19 cellular contexts compared by ENCODE assay signal in genomic region chr16:24572069-24572468, GRCh38. TPM values are rescaled to one million over a fixed set of nuclear protein-coding genes. Genes with fewer than 3 reads are reported as not detected.
DNase-seq lines count a peak whose midpoint lies in the region; ATAC-seq, FAIRE-seq and TF ChIP-seq lines count a peak whose summit lies in the region.
"Had no signal": no experiment of that assay in that cellular context is flagged by ENCODE, and none has a peak within 500 bp of the region (broad histone marks: within the 10 kb centered on the region; RNA-seq: fewer than 3 reads in every experiment).

No MANE protein-coding gene starts in this region.

- H3K23ac ChIP-seq in neuronal stem cell (ENCODE audit: low read depth, low read length, poor library complexity): no peak overlapping the region

- no peak overlapping the region for H3K18ac ChIP-seq in neuronal stem cell (ENCODE audit: low read length)

- BruUV-seq in Caco-2 (replicated peaks; lab: Mats Ljungman, UMichigan): no TSS peak

- H3K36me3 Mint-ChIP-seq in activated T-cell treated with anti-CD3 and anti-CD28 coated beads, Interleukin-2, amount 50 U/mL, for 72 hours (ENCODE audit: insufficient read depth in 2 of 2): peaks cover 39 to 58% of the 10 kb centered on the region in 2 donors
- peaks cover 50% of the 10 kb centered on the region for H3K36me3 Mint-ChIP-seq in activated T-cell treated with anti-CD3 and anti-CD28 coated beads, Interleukin-2, amount 50 U/mL, for 4 hours (ENCODE audit: insufficient read depth)
- peaks cover 58% of the 10 kb centered on the region for H3K36me3 Mint-ChIP-seq in activated T-helper 1 cell treated with anti-CD3 and anti-CD28 coated beads, Interleukin-12 subunit alpha, Interleukin-12 subunit beta, Interleukin-2, Interleukin-4 antibody, amounts not matched to agents 30 ng/mL and 10 ng/mL and 1 ng/mL, durations not matched to agents 14 hours and 24 hours and 36 hours (ENCODE audit: low read depth)
- peaks cover 71% of the 10 kb centered on the region for H3K36me3 Mint-ChIP-seq in Caco-2 (ENCODE audit: insufficient read depth, unreplicated experiment)

- H3K4me3 Mint-ChIP-seq in activated T-cell treated with anti-CD3 and anti-CD28 coated beads, Interleukin-2, amount 50 U/mL, for 72 hours: no peak overlapping the region
- no peak overlapping the region for H3K4me3 Mint-ChIP-seq in activated T-cell treated with anti-CD3 and anti-CD28 coated beads, Interleukin-2, amount 50 U/mL, for 4 hours
- H3K4me3 Mint-ChIP-seq in activated T-helper 1 cell treated with anti-CD3 and anti-CD28 coated beads, Interleukin-12 subunit alpha, Interleukin-12 subunit beta, Interleukin-2, Interleukin-4 antibody, amounts not matched to agents 30 ng/mL and 10 ng/mL and 1 ng/mL, durations not matched to agents 14 hours and 24 hours and 36 hours: no peak overlapping the region
- H3K4me3 Mint-ChIP-seq in Caco-2 (ENCODE audit: unreplicated experiment): no peak overlapping the region
- H3K4me3 Mint-ChIP-seq: CD8-positive, alpha-beta memory T cell; H9 had no signal

- no peak for FAIRE-seq in GM12891 (lab: Jason Lieb, UNC)
- FAIRE-seq: D721Med, RCC 7860 had no signal

- TF ChIP-seq POLR2A in GM12891 (IDR thresholded peaks at IDR 0.05; ENCODE audit: low read depth, low read length): no peak

- H3K4ac ChIP-seq in neuronal stem cell (ENCODE audit: low read length): no peak overlapping the region

- no peak overlapping the region for H4K91ac ChIP-seq in neuronal stem cell (ENCODE audit: low read depth, low read length, poor library complexity)

- no CpG with 5 or more reads among the region's 2 CpGs for WGBS in neuronal stem cell (ENCODE audit: extremely low coverage in 2 of 2, insufficient read length in 2 of 2, insufficient replicate concordance in 1 of 2), 2 donors

- POLR2A ChIA-PET in Caco-2 (lab: Charles Lee): no interaction called here

- H4K8ac ChIP-seq in neuronal stem cell (ENCODE audit: low read depth, low read length): no peak overlapping the region

- H2BK5ac ChIP-seq in neuronal stem cell (ENCODE audit: low read length): no peak overlapping the region

- H3K4me3 ChIP-seq in neuronal stem cell (ENCODE audit: low read length in 2 of 2): no peak overlapping the region
- no peak overlapping the region for H3K4me3 ChIP-seq in Caco-2 (ENCODE audit: low read depth, low read length)
- H3K4me3 ChIP-seq: BLaER1 treated with 17β-estradiol and CSF1 and Interleukin-3, amounts not matched to agents 10 nM and 100 nM had no signal

- no peak overlapping the region for H3K27ac ChIP-seq in neuronal stem cell (replicated peaks; ENCODE audit: low read length)
- H3K27ac ChIP-seq: BLaER1 treated with 17β-estradiol and CSF1 and Interleukin-3, amounts not matched to agents 10 nM and 100 nM had no signal

- H3K9ac ChIP-seq in neuronal stem cell (ENCODE audit: low read depth, low read length, poor library complexity): peak overlapping the region; percentile 21
- H3K9ac ChIP-seq: BLaER1 treated with 17β-estradiol and CSF1 and Interleukin-3, amounts not matched to agents 10 nM and 100 nM had no signal

- H3K4me1 ChIP-seq in neuronal stem cell (ENCODE audit: control insufficient read depth in 2 of 2, insufficient read depth in 1 of 2, low read depth in 1 of 2, low read length in 2 of 2): no peaks in the 10 kb centered on the region
- no peaks in the 10 kb centered on the region for H3K4me1 ChIP-seq in Caco-2

- H2AK5ac ChIP-seq in neuronal stem cell (ENCODE audit: low read depth, low read length): no peak overlapping the region

- H3K36me3 ChIP-seq in neuronal stem cell (replicated peaks in 1 of 2; ENCODE audit: control insufficient read depth in 2 of 2, insufficient read depth in 2 of 2, low read length in 2 of 2) (peaks cover 33 to 62% of the 10 kb centered on the region in 2 donors), Caco-2 (ENCODE audit: control insufficient read depth, insufficient read depth, low read length) (no peaks in the 10 kb centered on the region; the same call in 1 of the 2 replicates)

- no peaks in the 10 kb centered on the region for H3K79me1 ChIP-seq in neuronal stem cell (ENCODE audit: low read depth, low read length)

- no peak overlapping the region for H3K14ac ChIP-seq in neuronal stem cell (ENCODE audit: low read length)

- no peaks in the 10 kb centered on the region for H3K27me3 Mint-ChIP-seq in activated T-cell treated with anti-CD3 and anti-CD28 coated beads, Interleukin-2, amount 50 U/mL, for 72 hours (ENCODE audit: low read depth)
- H3K27me3 Mint-ChIP-seq in activated T-cell treated with anti-CD3 and anti-CD28 coated beads, Interleukin-2, amount 50 U/mL, for 4 hours (ENCODE audit: low read depth): no peaks in the 10 kb centered on the region
- no peaks in the 10 kb centered on the region for H3K27me3 Mint-ChIP-seq in activated T-helper 1 cell treated with anti-CD3 and anti-CD28 coated beads, Interleukin-12 subunit alpha, Interleukin-12 subunit beta, Interleukin-2, Interleukin-4 antibody, amounts not matched to agents 30 ng/mL and 10 ng/mL and 1 ng/mL, durations not matched to agents 14 hours and 24 hours and 36 hours (ENCODE audit: insufficient read depth)
- no peaks in the 10 kb centered on the region for H3K27me3 Mint-ChIP-seq in Caco-2 (ENCODE audit: insufficient read depth, unreplicated experiment)
- H3K27me3 Mint-ChIP-seq: CD8-positive, alpha-beta memory T cell had no signal

- intact Hi-C loops in activated T-helper 1 cell treated with anti-CD3 and anti-CD28 coated beads, Interleukin-12 subunit alpha, Interleukin-12 subunit beta, Interleukin-2, Interleukin-4 antibody, amounts not matched to agents 30 ng/mL and 10 ng/mL and 1 ng/mL, durations not matched to agents 14 hours and 24 hours and 36 hours (cut with micrococcal nuclease): no loop called here
- intact Hi-C loops in Caco-2 (cut with micrococcal nuclease; ENCODE audit: unreplicated experiment): no loop called here

- H3K9me3 Mint-ChIP-seq in activated T-cell treated with anti-CD3 and anti-CD28 coated beads, Interleukin-2, amount 50 U/mL, for 72 hours: peaks cover 13 to 17% of the 10 kb centered on the region in 2 donors
- peaks cover 40% of the 10 kb centered on the region for H3K9me3 Mint-ChIP-seq in activated T-cell treated with anti-CD3 and anti-CD28 coated beads, Interleukin-2, amount 50 U/mL, for 4 hours
- H3K9me3 Mint-ChIP-seq in activated T-helper 1 cell treated with anti-CD3 and anti-CD28 coated beads, Interleukin-12 subunit alpha, Interleukin-12 subunit beta, Interleukin-2, Interleukin-4 antibody, amounts not matched to agents 30 ng/mL and 10 ng/mL and 1 ng/mL, durations not matched to agents 14 hours and 24 hours and 36 hours: peaks cover 5% of the 10 kb centered on the region
- H3K9me3 Mint-ChIP-seq in Caco-2 (ENCODE audit: unreplicated experiment): peaks cover 38% of the 10 kb centered on the region

- H3K9me3 ChIP-seq in neuronal stem cell (replicated peaks in 1 of 2; ENCODE audit: control insufficient read depth in 2 of 2, insufficient read depth in 1 of 2, low read depth in 1 of 2, low read length in 2 of 2) (peaks cover 10 to 42% of the 10 kb centered on the region in 2 donors), Caco-2 (no peaks in the 10 kb centered on the region)

- DNase-seq in activated T-cell treated with anti-CD3 and anti-CD28 coated beads, Interleukin-2, amount 50 U/mL, for 72 hours: no peak
- DNase-seq in activated T-cell treated with anti-CD3 and anti-CD28 coated beads, Interleukin-2, amount 50 U/mL, for 4 hours: no peak
- DNase-seq in GM12891 (ENCODE audit: insufficient read length, low spot score) (no peak), neuronal stem cell (ENCODE audit: low spot score) (no peak), Caco-2 (no peak), HuH-7.5 (ENCODE audit: low spot score) (no peak)
- DNase-seq in activated T-helper 1 cell treated with anti-CD3 and anti-CD28 coated beads, Interleukin-12 subunit alpha, Interleukin-12 subunit beta, Interleukin-2, Interleukin-4 antibody, amounts not matched to agents 30 ng/mL and 10 ng/mL and 1 ng/mL, durations not matched to agents 14 hours and 24 hours and 36 hours (ENCODE audit: low spot score): no peak
- DNase-seq: CD8-positive, alpha-beta memory T cell; DMS79 treated with DMSO at 0.1 percent for 48 hours; H9; KBM-7; NCI-H1105 treated with DMSO at 0.1 percent for 48 hours; NCI-H1694; NCI-H2081 treated with DMSO at 0.1 percent for 48 hours had no signal

- H3K27ac Mint-ChIP-seq in activated T-cell treated with anti-CD3 and anti-CD28 coated beads, Interleukin-2, amount 50 U/mL, for 72 hours: peak overlapping the region; percentile 7
- H3K27ac Mint-ChIP-seq in activated T-helper 1 cell treated with anti-CD3 and anti-CD28 coated beads, Interleukin-12 subunit alpha, Interleukin-12 subunit beta, Interleukin-2, Interleukin-4 antibody, amounts not matched to agents 30 ng/mL and 10 ng/mL and 1 ng/mL, durations not matched to agents 14 hours and 24 hours and 36 hours: peak overlapping the region; percentile 4
- no peak overlapping the region for H3K27ac Mint-ChIP-seq in Caco-2 (ENCODE audit: unreplicated experiment)
- H3K27ac Mint-ChIP-seq: H9 had no signal

- no peak overlapping the region for H3K4me2 ChIP-seq in neuronal stem cell (ENCODE audit: insufficient read depth, low read length, poor library complexity, severe bottlenecking)
- H3K4me2 ChIP-seq: BLaER1 treated with 17β-estradiol and CSF1 and Interleukin-3, amounts not matched to agents 10 nM and 100 nM had no signal

- no peak for TF ChIP-seq CTCF in Caco-2 (IDR thresholded peaks at IDR 0.05; ENCODE audit: insufficient read depth in 1 of 2, low read depth in 1 of 2, low read length in 1 of 2, severe bottlenecking in 1 of 2, unreplicated experiment in 1 of 2)

- H2BK15ac ChIP-seq in neuronal stem cell (ENCODE audit: low read length): no peak overlapping the region

- no peak overlapping the region for H2AFZ ChIP-seq in neuronal stem cell (ENCODE audit: low read length)

- no peak overlapping the region for H2BK12ac ChIP-seq in neuronal stem cell (ENCODE audit: low read length)

- CTCF ChIA-PET in Caco-2 (lab: Charles Lee): no interaction called here

- no peak for ATAC-seq in activated T-cell treated with anti-CD3 and anti-CD28 coated beads, Interleukin-2, amount 50 U/mL, for 72 hours (replicated peaks in 1 of 2)
- ATAC-seq in activated T-cell treated with anti-CD3 and anti-CD28 coated beads, Interleukin-2, amount 50 U/mL, for 4 hours: no peak
- ATAC-seq in HG02884 (IDR thresholded peaks at IDR 0.05; ENCODE audit: unreplicated experiment): no peak
- ATAC-seq: Right ventricle myocardium inferior had no signal

- H3K27me3 ChIP-seq in neuronal stem cell (ENCODE audit: control insufficient read depth in 3 of 3, insufficient read depth in 3 of 3, low read depth in 1 of 3, low read length in 3 of 3) (no peaks in the 10 kb centered on the region), Caco-2 (replicated peaks; ENCODE audit: control insufficient read depth, insufficient read depth, low read length) (no peaks in the 10 kb centered on the region)
- H3K27me3 ChIP-seq: BLaER1 treated with 17β-estradiol and CSF1 and Interleukin-3, amounts not matched to agents 10 nM and 100 nM had no signal

- no peaks in the 10 kb centered on the region for H3K4me1 Mint-ChIP-seq in activated T-cell treated with anti-CD3 and anti-CD28 coated beads, Interleukin-2, amount 50 U/mL, for 72 hours (ENCODE audit: low read depth)
- H3K4me1 Mint-ChIP-seq in activated T-cell treated with anti-CD3 and anti-CD28 coated beads, Interleukin-2, amount 50 U/mL, for 4 hours (ENCODE audit: low read depth): peaks cover 3% of the 10 kb centered on the region
- no peaks in the 10 kb centered on the region for H3K4me1 Mint-ChIP-seq in activated T-helper 1 cell treated with anti-CD3 and anti-CD28 coated beads, Interleukin-12 subunit alpha, Interleukin-12 subunit beta, Interleukin-2, Interleukin-4 antibody, amounts not matched to agents 30 ng/mL and 10 ng/mL and 1 ng/mL, durations not matched to agents 14 hours and 24 hours and 36 hours (ENCODE audit: low read depth)
- no peaks in the 10 kb centered on the region for H3K4me1 Mint-ChIP-seq in Caco-2 (ENCODE audit: low read depth, unreplicated experiment)
- H3K4me1 Mint-ChIP-seq: H9 had no signal

- H2BK120ac ChIP-seq in neuronal stem cell (ENCODE audit: low read depth, low read length): no peak overlapping the region

RNA-seq across cellular contexts. Expression of gene RBBP6, which starts 32.7 kb away (rescaled TPM):
- total RNA-seq in activated T-cell treated with anti-CD3 and anti-CD28 coated beads, Interleukin-2, amount 50 U/mL, for 72 hours: 10 to 100 TPM; 91.3 to 94.1 TPM
- total RNA-seq in activated T-cell treated with anti-CD3 and anti-CD28 coated beads, Interleukin-2, amount 50 U/mL, for 4 hours: 10 to 100 TPM; 61.8 to 74.9 (median 73.9) TPM
- 48.2 TPM for polyA plus RNA-seq in GM12891 (2012; ENCODE audit: low read depth, missing spikeins)
- total RNA-seq in activated T-helper 1 cell treated with anti-CD3 and anti-CD28 coated beads, Interleukin-12 subunit alpha, Interleukin-12 subunit beta, Interleukin-2, Interleukin-4 antibody, amounts not matched to agents 30 ng/mL and 10 ng/mL and 1 ng/mL, durations not matched to agents 14 hours and 24 hours and 36 hours: 67.0 and 68.4 TPM in 2 replicates
- 66.9 TPM for polyA plus RNA-seq in neuronal stem cell (2013, experiment 1 of 2)
- 70.8 TPM for polyA plus RNA-seq in neuronal stem cell (2013, experiment 2 of 2)
- total RNA-seq in Caco-2 (2022): 38.7 and 42.2 TPM in 2 replicates
